ENCODE assay signal across 22 cellular contexts in the genomic region with DNA sequence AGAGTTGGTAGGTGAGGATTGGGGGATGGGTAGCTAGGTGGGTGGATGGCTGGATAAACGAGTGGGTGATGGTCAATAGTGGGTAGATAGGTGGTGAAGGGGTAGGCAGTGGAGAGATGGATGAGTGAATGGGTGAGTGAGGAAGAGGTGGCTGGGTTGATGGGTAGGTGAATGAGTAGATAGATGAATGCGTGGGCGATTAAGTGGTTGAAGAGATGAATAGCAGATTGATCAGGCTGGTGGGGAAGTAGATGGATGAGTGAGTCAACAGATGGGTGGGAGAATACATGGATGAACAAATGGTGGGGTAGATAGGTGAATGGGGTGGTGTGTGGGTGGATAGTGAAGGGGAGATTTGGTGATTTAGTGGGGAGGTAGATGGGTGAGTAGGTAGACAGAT. TPM values are rescaled to one million over a fixed set of nuclear protein-coding genes. Genes with fewer than 3 reads are reported as not detected.
DNase-seq lines count a peak whose midpoint lies in the region; ATAC-seq, FAIRE-seq and TF ChIP-seq lines count a peak whose summit lies in the region.
"Had no signal": no experiment of that assay in that cellular context is flagged by ENCODE, and none has a peak within 500 bp of the region (broad histone marks: within the 10 kb centered on the region; RNA-seq: fewer than 3 reads in every experiment).

No MANE protein-coding gene starts in this region.

- peak overlapping the region in 6 of 11 experiments; percentile 61 to 93 (median 80); a peak in 8 of 22 replicates for H3K9ac ChIP-seq in BLaER1 treated with 17β-estradiol and CSF1 and Interleukin-3, amounts not matched to agents 10 nM and 100 nM
- H3K9ac ChIP-seq in kidney (ENCODE audit: low read length in 2 of 2), result no peak overlapping the region

- H3K4me2 ChIP-seq in BLaER1 treated with 17β-estradiol and CSF1 and Interleukin-3, amounts not matched to agents 10 nM and 100 nM, result peak overlapping the region; percentile 26 to 98 (median 87); a peak in 19 of 22 replicates

- CTCF ChIA-PET in T-cell (lab: Charles Lee), result interaction anchor here (0.7 to 3.2 kb wide), 2 partner anchors 51 to 62 kb away, joined by 9 to 19 read pairs; partner anchors contain the start of gene SYNE3 (in 1 of the 2)

- H3K9me3 Mint-ChIP-seq in T-helper 1 cell treated with Interleukin-12 subunit alpha and Interleukin-12 subunit beta and Interleukin-4 antibody, amounts not matched to agents 30 μg/mL and 1 μg/mL, for 36 hours, result no peaks in the 10 kb centered on the region
- peaks cover 0 to 3% (median 0%) of the 10 kb centered on the region in 3 donors for H3K9me3 Mint-ChIP-seq in T-cell

- FAIRE-seq in kidney (lab: Jason Lieb, UNC), result no peak
- FAIRE-seq in RCC 7860 (lab: Jason Lieb, UNC), result no peak
- FAIRE-seq: GM18507, H54 had no signal

- no peaks in the 10 kb centered on the region for H3K27me3 ChIP-seq in BLaER1 treated with 17β-estradiol and CSF1 and Interleukin-3, amounts not matched to agents 10 nM and 100 nM
- H3K27me3 ChIP-seq in prostate gland (replicated peaks; ENCODE audit: insufficient read depth), result no peaks in the 10 kb centered on the region
- peaks cover 36% of the 10 kb centered on the region for H3K27me3 ChIP-seq in gastroesophageal sphincter
- H3K27me3 ChIP-seq: Peyer's patch, tibial nerve had no signal

- POLR2A ChIA-PET in T-cell (lab: Charles Lee), result no interaction called here

- intact Hi-C loops in kidney (cut with DNase I), result no loop called here
- intact Hi-C loops in prostate gland (cut with DNase I), result no loop called here

- peaks cover 72 to 97% (median 85%) of the 10 kb centered on the region in 11 experiments for H3K36me3 ChIP-seq in BLaER1 treated with 17β-estradiol and CSF1 and Interleukin-3, amounts not matched to agents 10 nM and 100 nM
- H3K36me3 ChIP-seq in kidney (ENCODE audit: control insufficient read depth in 1 of 2, insufficient read depth in 2 of 2, low read length in 2 of 2) (no peaks in the 10 kb centered on the region), prostate gland (no peaks in the 10 kb centered on the region), gastroesophageal sphincter (peaks cover 0 to 45% of the 10 kb centered on the region in 2 donors)

- peaks cover 51% of the 10 kb centered on the region for H3K36me3 Mint-ChIP-seq in T-helper 1 cell treated with Interleukin-12 subunit alpha and Interleukin-12 subunit beta and Interleukin-4 antibody, amounts not matched to agents 30 μg/mL and 1 μg/mL, for 36 hours (ENCODE audit: low read depth)
- peaks cover 43% of the 10 kb centered on the region for H3K36me3 Mint-ChIP-seq in T-cell

- no peak for DNase-seq in T-helper 1 cell
- DNase-seq in T-cell, result no peak
- DNase-seq in kidney, result peak; percentile 10
- DNase-seq in RCC 7860 (ENCODE audit: low spot score), result no peak
- DNase-seq in prostate gland (ENCODE audit: low spot score), result no peak
- DNase-seq: C1 segment of cervical spinal cord; KG1; left ventricle myocardium inferior; NCI-H1436; NCI-H2171; NCI-H774; Peyer's patch; stimulated activated CD4-positive, alpha-beta T cell treated with anti-CD3 and anti-CD28 coated beads, Interleukin-2, amount 100 ng/mL, for 48 hours had no signal

- TF ChIP-seq POLR2A in prostate gland (IDR thresholded peaks at IDR 0.05) (no peak), gastroesophageal sphincter (IDR thresholded peaks at IDR 0.05) (no peak)

- TF ChIP-seq CTCF in kidney (IDR thresholded peaks at IDR 0.05; ENCODE audit: borderline replicate concordance, extremely low read depth, insufficient read depth), result no peak
- no peak for TF ChIP-seq CTCF in prostate gland (IDR thresholded peaks at IDR 0.05)
- no peak for TF ChIP-seq CTCF in gastroesophageal sphincter (IDR thresholded peaks at IDR 0.05)

- H3K4me3 ChIP-seq in BLaER1 treated with 17β-estradiol and CSF1 and Interleukin-3, amounts not matched to agents 10 nM and 100 nM, result peak overlapping the region in 1 of 10 experiments; percentile 26; a peak in 2 of 20 replicates
- no peak overlapping the region for H3K4me3 ChIP-seq in kidney (ENCODE audit: low read length in 2 of 2)
- H3K4me3 ChIP-seq in prostate gland, result no peak overlapping the region
- H3K4me3 ChIP-seq in gastroesophageal sphincter, result no peak overlapping the region
- H3K4me3 ChIP-seq: esophagus muscularis mucosa, left ventricle myocardium inferior, Peyer's patch, tibial nerve had no signal

- no peak for TF ChIP-seq EP300 in gastroesophageal sphincter (IDR thresholded peaks at IDR 0.05)

- peak overlapping the region in 8 of 11 experiments; percentile 60 to 99 (median 95); a peak in 16 of 22 replicates for H3K27ac ChIP-seq in BLaER1 treated with 17β-estradiol and CSF1 and Interleukin-3, amounts not matched to agents 10 nM and 100 nM
- H3K27ac ChIP-seq in kidney (ENCODE audit: low read depth in 2 of 2, low read length in 2 of 2), result no peak overlapping the region
- H3K27ac ChIP-seq in prostate gland, result no peak overlapping the region
- no peak overlapping the region for H3K27ac ChIP-seq in gastroesophageal sphincter
- H3K27ac ChIP-seq: 22Rv1, esophagus muscularis mucosa, left ventricle myocardium inferior, Peyer's patch, tibial nerve had no signal

- no peak overlapping the region for H3K4me3 Mint-ChIP-seq in T-helper 1 cell treated with Interleukin-12 subunit alpha and Interleukin-12 subunit beta and Interleukin-4 antibody, amounts not matched to agents 30 μg/mL and 1 μg/mL, for 36 hours
- peak overlapping the region in 1 of 3 donors; percentile 71 for H3K4me3 Mint-ChIP-seq in T-cell

- H4K20me1 ChIP-seq in BLaER1 treated with 17β-estradiol and CSF1 and Interleukin-3, amounts not matched to agents 10 nM and 100 nM, result peaks cover 0 to 44% (median 0%) of the 10 kb centered on the region in 11 experiments; a peak in 6 of 22 replicates

- peaks cover 38 to 100% (median 100%) of the 10 kb centered on the region in 10 experiments for H3K4me1 ChIP-seq in BLaER1 treated with 17β-estradiol and CSF1 and Interleukin-3, amounts not matched to agents 10 nM and 100 nM
- peaks cover 3 to 10% of the 10 kb centered on the region in 2 donors for H3K4me1 ChIP-seq in kidney (ENCODE audit: control insufficient read depth in 1 of 2, insufficient read depth in 1 of 2, low read depth in 1 of 2, low read length in 2 of 2)
- H3K4me1 ChIP-seq in prostate gland (replicated peaks), result no peaks in the 10 kb centered on the region
- H3K4me1 ChIP-seq in gastroesophageal sphincter, result peaks cover 0 to 46% (median 5%) of the 10 kb centered on the region in 3 donors

- peaks cover 34% of the 10 kb centered on the region for H3K4me1 Mint-ChIP-seq in T-helper 1 cell treated with Interleukin-12 subunit alpha and Interleukin-12 subunit beta and Interleukin-4 antibody, amounts not matched to agents 30 μg/mL and 1 μg/mL, for 36 hours (ENCODE audit: low read depth)
- H3K4me1 Mint-ChIP-seq in T-cell, result peaks cover 64 to 75% (median 72%) of the 10 kb centered on the region in 3 donors

- H3K27ac Mint-ChIP-seq in T-helper 1 cell treated with Interleukin-12 subunit alpha and Interleukin-12 subunit beta and Interleukin-4 antibody, amounts not matched to agents 30 μg/mL and 1 μg/mL, for 36 hours, result peak overlapping the region; percentile 69
- H3K27ac Mint-ChIP-seq in T-cell, result peak overlapping the region; percentile 88 to 97

- ATAC-seq in T-cell (replicated peaks in 1 of 4), result no peak
- no peak for ATAC-seq in gastroesophageal sphincter
- ATAC-seq: sciatic nerve had no signal

- no peaks in the 10 kb centered on the region for H3K27me3 Mint-ChIP-seq in T-helper 1 cell treated with Interleukin-12 subunit alpha and Interleukin-12 subunit beta and Interleukin-4 antibody, amounts not matched to agents 30 μg/mL and 1 μg/mL, for 36 hours (ENCODE audit: low read depth)
- no peaks in the 10 kb centered on the region for H3K27me3 Mint-ChIP-seq in T-cell

- no peaks in the 10 kb centered on the region for H3K9me3 ChIP-seq in BLaER1 treated with 17β-estradiol and CSF1 and Interleukin-3, amounts not matched to agents 10 nM and 100 nM (replicated peaks in 1 of 11)
- H3K9me3 ChIP-seq in kidney (ENCODE audit: control insufficient read depth in 1 of 2, low read length in 2 of 2) (no peaks in the 10 kb centered on the region), prostate gland (no peaks in the 10 kb centered on the region), gastroesophageal sphincter (no peaks in the 10 kb centered on the region)
- H3K9me3 ChIP-seq: esophagus muscularis mucosa, left ventricle myocardium inferior, Peyer's patch, tibial nerve had no signal

- WGBS in prostate gland, result 92% methylated on average over 2 of the region's 3 CpGs
- WGBS in gastroesophageal sphincter (ENCODE audit: low coverage in 1 of 2), 2 donors, result 95 to 96% methylated on average over 3 of the region's 3 CpGs

RNA-seq across cellular contexts. Expression of gene SYNE3, which starts 51.1 kb away (rescaled TPM):
- total RNA-seq in T-cell, result 10 to 100 TPM; 55.6 to 92.3 (median 77.8) TPM
- 18.5 TPM for total RNA-seq in kidney
- polyA plus RNA-seq in kidney (ENCODE audit: insufficient read depth, low read depth, low replicate concordance), result 0.54 TPM
- 10 to 100 TPM in 1 of 2 donors, 1 to 10 TPM in 1; 3.4 to 29.5 TPM for total RNA-seq in prostate gland
- 10 to 100 TPM; 16.5 to 28.0 (median 20.3) TPM for total RNA-seq in gastroesophageal sphincter

Comparison
In these comparisons a context has a peak if more than half of its experiments do, and no peak if none do; other contexts are left out.
1. H3K27ac ChIP-seq: peak in BLaER1 treated with 17β-estradiol and CSF1 and Interleukin-3, amounts not matched to agents 10 nM and 100 nM (8 of 11); none in kidney (0 of 2), prostate gland (0 of 2) and gastroesophageal sphincter (0 of 4).
2. H3K9ac ChIP-seq: peak in BLaER1 treated with 17β-estradiol and CSF1 and Interleukin-3, amounts not matched to agents 10 nM and 100 nM (6 of 11); none in kidney (0 of 2).